Comparison of ENCODE assay signal across 21 cellular contexts in the genomic region with DNA sequence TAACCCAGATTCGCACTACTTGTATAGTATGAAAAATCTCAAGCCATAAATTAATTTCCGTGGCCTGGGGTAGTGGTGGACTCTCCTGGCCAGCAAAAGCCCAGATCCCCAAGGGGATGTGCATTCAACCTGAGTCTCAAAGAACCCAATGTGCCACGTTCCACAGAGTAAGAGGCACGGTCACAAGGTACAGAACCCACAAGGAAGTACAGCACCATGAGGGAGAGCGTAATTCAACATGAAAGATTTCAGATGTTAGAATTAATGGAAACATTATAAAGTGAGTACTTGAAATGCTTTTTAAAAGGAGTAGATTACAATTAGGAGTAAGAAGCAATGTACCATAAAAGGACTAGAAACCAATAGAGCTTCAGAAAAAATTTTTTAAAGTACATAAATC.
"Had no signal": no experiment of that assay in that cellular context is flagged by ENCODE, and none has a peak within 500 bp of the region (broad histone marks: within the 10 kb centered on the region; RNA-seq: fewer than 3 reads in every experiment).

No MANE protein-coding gene starts in this region.

- H3K4me1 Mint-ChIP-seq: endodermal cell, nephron, neural progenitor cell had no signal

- H3K9me3 Mint-ChIP-seq: endodermal cell, neural progenitor cell had no signal

- H3K27ac Mint-ChIP-seq: endodermal cell; nephron; neural progenitor cell; progenitor cell of endocrine pancreas; stimulated activated naive B cell treated with anti-CD40 and anti-IgM and Interleukin-4, amounts not matched to agents 10 μg/mL and 1 μg/mL and 100 μg/mL, for 72 hours; stimulated activated naive CD8-positive, alpha-beta T cell treated with anti-CD3 and anti-CD28 coated beads, Interleukin-15, Interleukin-2, amounts not matched to agents 100 ng/mL and 50 ng/mL, for 24 hours had no signal

- H3K4me3 Mint-ChIP-seq: endodermal cell; naive B cell; nephron; neural progenitor cell; stimulated activated naive B cell treated with anti-CD40 and anti-IgM and Interleukin-4, amounts not matched to agents 10 μg/mL and 1 μg/mL and 100 μg/mL, for 72 hours; stimulated activated naive CD8-positive, alpha-beta T cell treated with anti-CD3 and anti-CD28 coated beads, Interleukin-15, Interleukin-2, amounts not matched to agents 100 ng/mL and 50 ng/mL, for 24 hours had no signal

- ATAC-seq: heart right ventricle; left cardiac atrium; left lung; right lobe of liver; stimulated activated naive B cell treated with anti-CD40 and anti-IgM and Interleukin-4, amounts not matched to agents 10 μg/mL and 1 μg/mL and 100 μg/mL, for 72 hours had no signal

- H3K27me3 Mint-ChIP-seq: naive B cell; progenitor cell of endocrine pancreas; stimulated activated naive B cell treated with anti-CD40 and anti-IgM and Interleukin-4, amounts not matched to agents 10 μg/mL and 1 μg/mL and 100 μg/mL, for 72 hours; stimulated activated naive CD8-positive, alpha-beta T cell treated with anti-CD3 and anti-CD28 coated beads, Interleukin-15, Interleukin-2, amounts not matched to agents 100 ng/mL and 50 ng/mL, for 24 hours had no signal

- DNase-seq: cortex of kidney; dorsolateral prefrontal cortex; effector CD4-positive, alpha-beta T cell; endodermal cell; foreskin melanocyte; glutamatergic neuron; heart right ventricle; hippocampal formation; left cardiac atrium; left lung; naive B cell; right lobe of liver; small intestine; stimulated activated CD4-positive, alpha-beta T cell treated with anti-CD3 and anti-CD28 coated beads, Interleukin-15, amount 100 ng/mL, for 24 hours; stimulated activated CD4-positive, alpha-beta T cell treated with anti-CD3 and anti-CD28 coated beads, Interleukin-2, amount 100 ng/mL, for 48 hours; stimulated activated naive B cell treated with anti-CD40 and anti-IgM and Interleukin-4, amounts not matched to agents 10 μg/mL and 1 μg/mL and 100 μg/mL, for 72 hours; upper lobe of left lung had no signal
